In genomic region chrX:83339724-83340123, GRCh38 we compare ENCODE assay signal across 39 cellular contexts.
"Had no signal": no experiment of that assay in that cellular context is flagged by ENCODE, and none has a peak within 500 bp of the region (broad histone marks: within the 10 kb centered on the region; RNA-seq: fewer than 3 reads in every experiment).

No MANE protein-coding gene starts in this region.

- DNase-seq: activated effector memory CD4-positive, alpha-beta T cell treated with anti-CD3 and anti-CD28 coated beads, Interleukin-2, amount 50 U/mL, for 16 hours; activated effector memory CD4-positive, alpha-beta T cell treated with Interleukin-2 at 50 U/mL for 16 hours; activated gamma-delta T cell; activated gamma-delta T cell treated with Interleukin-2 at 50 U/mL for 16 hours; activated naive CD4-positive, alpha-beta T cell; activated naive CD4-positive, alpha-beta T cell treated with anti-CD3 and anti-CD28 coated beads for 36 hours; activated naive CD4-positive, alpha-beta T cell treated with anti-CD3 and anti-CD28 coated beads, Interleukin-2, amount 10 ng/mL, durations not matched to agents 7 days and 5 days; activated naive CD4-positive, alpha-beta T cell treated with anti-CD3 and anti-CD28 coated beads, Interleukin-2, amount 50 U/mL, for 16 hours; activated naive CD4-positive, alpha-beta T cell treated with Interleukin-2 at 50 U/mL for 16 hours; activated naive CD8-positive, alpha-beta T cell treated with anti-CD3 and anti-CD28 coated beads for 36 hours; activated naive CD8-positive, alpha-beta T cell treated with anti-CD3 and anti-CD28 coated beads, Interleukin-2, amount 10 ng/mL, durations not matched to agents 7 days and 5 days; activated naive CD8-positive, alpha-beta T cell treated with anti-CD3 and anti-CD28 coated beads, Interleukin-2, amount 50 U/mL, for 24 hours; activated T-cell treated with anti-CD3 and anti-CD28 coated beads, Interleukin-2, amount 50 U/mL, for 1 hour; activated T-cell treated with anti-CD3 and anti-CD28 coated beads, Interleukin-2, amount 50 U/mL, for 24 hours; activated T-cell treated with anti-CD3 and anti-CD28 coated beads, Interleukin-2, amount 50 U/mL, for 4 hours; activated T-cell treated with anti-CD3 and anti-CD28 coated beads, Interleukin-2, amount 50 U/mL, for 48 hours; activated T-cell treated with anti-CD3 and anti-CD28 coated beads, Interleukin-2, amount 50 U/mL, for 72 hours; adrenal gland; amniotic stem cell; amygdala; anterior cingulate cortex; aorta; body of pancreas; brain microvascular endothelial cell; caudate nucleus; central memory CD4-positive, alpha-beta T cell; cerebellar nuclear complex had no signal

- H3K4me3 ChIP-seq: adrenal gland, ascending aorta, body of pancreas, breast epithelium, cardiac muscle cell had no signal

- H3K27ac Mint-ChIP-seq: activated naive CD4-positive, alpha-beta T cell treated with anti-CD3 and anti-CD28 coated beads for 36 hours; activated naive CD4-positive, alpha-beta T cell treated with anti-CD3 and anti-CD28 coated beads, Interleukin-2, amount 10 ng/mL, durations not matched to agents 7 days and 5 days; activated naive CD4-positive, alpha-beta T cell treated with anti-CD3 and anti-CD28 coated beads, Interleukin-2, amount 50 U/mL, for 24 hours; activated naive CD4-positive, alpha-beta T cell treated with anti-CD3 and anti-CD28 coated beads, Interleukin-2, amount 50 U/mL, for 72 hours; activated naive CD8-positive, alpha-beta T cell; activated naive CD8-positive, alpha-beta T cell treated with anti-CD3 and anti-CD28 coated beads for 36 hours; activated naive CD8-positive, alpha-beta T cell treated with anti-CD3 and anti-CD28 coated beads, Interleukin-2, amount 10 ng/mL, durations not matched to agents 7 days and 5 days; activated naive CD8-positive, alpha-beta T cell treated with anti-CD3 and anti-CD28 coated beads, Interleukin-2, amount 50 U/mL, for 24 hours; activated T-cell treated with anti-CD3 and anti-CD28 coated beads, Interleukin-2, amount 50 U/mL, for 24 hours; activated T-cell treated with anti-CD3 and anti-CD28 coated beads, Interleukin-2, amount 50 U/mL, for 72 hours; activated T-helper 1 cell treated with anti-CD3 and anti-CD28 coated beads, Interleukin-12 subunit alpha, Interleukin-12 subunit beta, Interleukin-2, Interleukin-4 antibody, amounts not matched to agents 30 ng/mL and 10 ng/mL and 1 ng/mL, durations not matched to agents 14 hours and 24 hours and 36 hours; activated T-helper 17 cell treated with anti-CD3 and anti-CD28 coated beads, Interleukin-2, amount 50 U/mL, for 72 hours; activated T-helper 2 cell treated with anti-CD3 and anti-CD28 coated beads, Interferon-gamma antibody, Interleukin-2, Interleukin-4, amounts not matched to agents 10 μg/mL and 5 μg/mL and 100 μg/mL, durations not matched to agents 14 hours and 24 hours and 36 hours; brain had no signal

- H3K36me3 ChIP-seq: adrenal gland, ascending aorta, brain microvascular endothelial cell, breast epithelium, cardiac muscle cell had no signal

- H3K4me1 Mint-ChIP-seq: activated naive CD4-positive, alpha-beta T cell treated with anti-CD3 and anti-CD28 coated beads, Interleukin-2, amount 10 ng/mL, durations not matched to agents 7 days and 5 days; activated naive CD4-positive, alpha-beta T cell treated with anti-CD3 and anti-CD28 coated beads, Interleukin-2, amount 50 U/mL, for 24 hours; activated naive CD8-positive, alpha-beta T cell treated with anti-CD3 and anti-CD28 coated beads for 36 hours; activated naive CD8-positive, alpha-beta T cell treated with anti-CD3 and anti-CD28 coated beads, Interleukin-2, amount 10 ng/mL, durations not matched to agents 7 days and 5 days; activated naive CD8-positive, alpha-beta T cell treated with anti-CD3 and anti-CD28 coated beads, Interleukin-2, amount 50 U/mL, for 24 hours; activated T-helper 17 cell treated with anti-CD3 and anti-CD28 coated beads, Interleukin-2, amount 50 U/mL, for 72 hours; central memory CD8-positive, alpha-beta T cell had no signal

- H3K9me3 ChIP-seq: adrenal gland, ascending aorta, body of pancreas, breast epithelium had no signal

- ATAC-seq: activated naive CD4-positive, alpha-beta T cell treated with anti-CD3 and anti-CD28 coated beads, Interleukin-2, amount 50 U/mL, for 72 hours; activated naive CD8-positive, alpha-beta T cell treated with anti-CD3 and anti-CD28 coated beads, Interleukin-2, amount 50 U/mL, for 24 hours; activated T-cell treated with anti-CD3 and anti-CD28 coated beads, Interleukin-2, amount 50 U/mL, for 4 hours; activated T-cell treated with anti-CD3 and anti-CD28 coated beads, Interleukin-2, amount 50 U/mL, for 72 hours; activated T-helper 17 cell treated with anti-CD3 and anti-CD28 coated beads, Interleukin-2, amount 50 U/mL, for 72 hours; body of pancreas had no signal

- H3K27me3 Mint-ChIP-seq: activated naive CD4-positive, alpha-beta T cell treated with anti-CD3 and anti-CD28 coated beads, Interleukin-2, amount 10 ng/mL, durations not matched to agents 7 days and 5 days; activated naive CD4-positive, alpha-beta T cell treated with anti-CD3 and anti-CD28 coated beads, Interleukin-2, amount 50 U/mL, for 24 hours; activated naive CD8-positive, alpha-beta T cell; activated naive CD8-positive, alpha-beta T cell treated with anti-CD3 and anti-CD28 coated beads for 36 hours; activated naive CD8-positive, alpha-beta T cell treated with anti-CD3 and anti-CD28 coated beads, Interleukin-2, amount 10 ng/mL, durations not matched to agents 7 days and 5 days; activated naive CD8-positive, alpha-beta T cell treated with anti-CD3 and anti-CD28 coated beads, Interleukin-2, amount 50 U/mL, for 24 hours; activated T-cell treated with anti-CD3 and anti-CD28 coated beads, Interleukin-2, amount 50 U/mL, for 24 hours; activated T-helper 17 cell treated with anti-CD3 and anti-CD28 coated beads, Interleukin-2, amount 50 U/mL, for 72 hours; brain; central memory CD8-positive, alpha-beta T cell had no signal

- H3K9me3 Mint-ChIP-seq: activated naive CD4-positive, alpha-beta T cell treated with anti-CD3 and anti-CD28 coated beads, Interleukin-2, amount 10 ng/mL, durations not matched to agents 7 days and 5 days; activated naive CD4-positive, alpha-beta T cell treated with anti-CD3 and anti-CD28 coated beads, Interleukin-2, amount 50 U/mL, for 24 hours; activated naive CD4-positive, alpha-beta T cell treated with anti-CD3 and anti-CD28 coated beads, Interleukin-2, amount 50 U/mL, for 72 hours; activated naive CD8-positive, alpha-beta T cell treated with anti-CD3 and anti-CD28 coated beads for 36 hours; activated naive CD8-positive, alpha-beta T cell treated with anti-CD3 and anti-CD28 coated beads, Interleukin-2, amount 10 ng/mL, durations not matched to agents 7 days and 5 days; activated T-cell treated with anti-CD3 and anti-CD28 coated beads, Interleukin-2, amount 50 U/mL, for 24 hours; activated T-cell treated with anti-CD3 and anti-CD28 coated beads, Interleukin-2, amount 50 U/mL, for 4 hours; activated T-cell treated with anti-CD3 and anti-CD28 coated beads, Interleukin-2, amount 50 U/mL, for 72 hours; activated T-helper 1 cell treated with anti-CD3 and anti-CD28 coated beads, Interleukin-12 subunit alpha, Interleukin-12 subunit beta, Interleukin-2, Interleukin-4 antibody, amounts not matched to agents 30 ng/mL and 10 ng/mL and 1 ng/mL, durations not matched to agents 14 hours and 24 hours and 36 hours; activated T-helper 17 cell treated with anti-CD3 and anti-CD28 coated beads, Interleukin-2, amount 50 U/mL, for 72 hours; activated T-helper 2 cell treated with anti-CD3 and anti-CD28 coated beads, Interferon-gamma antibody, Interleukin-2, Interleukin-4, amounts not matched to agents 10 μg/mL and 5 μg/mL and 100 μg/mL, durations not matched to agents 14 hours and 24 hours and 36 hours; brain; central memory CD8-positive, alpha-beta T cell had no signal

- H3K4me1 ChIP-seq: adrenal gland, ascending aorta, body of pancreas, breast epithelium had no signal

- FAIRE-seq: bronchial epithelial cell had no signal

- H3K27ac ChIP-seq: adrenal gland, ascending aorta, body of pancreas, brain microvascular endothelial cell, breast epithelium, cardiac muscle cell had no signal

- H3K36me3 Mint-ChIP-seq: activated naive CD4-positive, alpha-beta T cell treated with anti-CD3 and anti-CD28 coated beads, Interleukin-2, amount 10 ng/mL, durations not matched to agents 7 days and 5 days; activated naive CD4-positive, alpha-beta T cell treated with anti-CD3 and anti-CD28 coated beads, Interleukin-2, amount 50 U/mL, for 24 hours; activated naive CD4-positive, alpha-beta T cell treated with anti-CD3 and anti-CD28 coated beads, Interleukin-2, amount 50 U/mL, for 72 hours; activated naive CD8-positive, alpha-beta T cell; activated naive CD8-positive, alpha-beta T cell treated with anti-CD3 and anti-CD28 coated beads for 36 hours; activated naive CD8-positive, alpha-beta T cell treated with anti-CD3 and anti-CD28 coated beads, Interleukin-2, amount 10 ng/mL, durations not matched to agents 7 days and 5 days; brain had no signal

- H3K27me3 ChIP-seq: adrenal gland, ascending aorta, body of pancreas, brain microvascular endothelial cell, cardiac muscle cell had no signal

- H3K4me3 Mint-ChIP-seq: activated naive CD4-positive, alpha-beta T cell treated with anti-CD3 and anti-CD28 coated beads for 36 hours; activated naive CD4-positive, alpha-beta T cell treated with anti-CD3 and anti-CD28 coated beads, Interleukin-2, amount 10 ng/mL, durations not matched to agents 7 days and 5 days; activated naive CD4-positive, alpha-beta T cell treated with anti-CD3 and anti-CD28 coated beads, Interleukin-2, amount 50 U/mL, for 24 hours; activated naive CD8-positive, alpha-beta T cell; activated naive CD8-positive, alpha-beta T cell treated with anti-CD3 and anti-CD28 coated beads for 36 hours; activated naive CD8-positive, alpha-beta T cell treated with anti-CD3 and anti-CD28 coated beads, Interleukin-2, amount 10 ng/mL, durations not matched to agents 7 days and 5 days; activated naive CD8-positive, alpha-beta T cell treated with anti-CD3 and anti-CD28 coated beads, Interleukin-2, amount 50 U/mL, for 24 hours; activated T-cell treated with anti-CD3 and anti-CD28 coated beads, Interleukin-2, amount 50 U/mL, for 24 hours; activated T-cell treated with anti-CD3 and anti-CD28 coated beads, Interleukin-2, amount 50 U/mL, for 4 hours; activated T-cell treated with anti-CD3 and anti-CD28 coated beads, Interleukin-2, amount 50 U/mL, for 72 hours; activated T-helper 1 cell treated with anti-CD3 and anti-CD28 coated beads, Interleukin-12 subunit alpha, Interleukin-12 subunit beta, Interleukin-2, Interleukin-4 antibody, amounts not matched to agents 30 ng/mL and 10 ng/mL and 1 ng/mL, durations not matched to agents 14 hours and 24 hours and 36 hours; activated T-helper 17 cell treated with anti-CD3 and anti-CD28 coated beads, Interleukin-2, amount 50 U/mL, for 72 hours; brain; central memory CD8-positive, alpha-beta T cell had no signal
